Comparison of ENCODE assay signal across 8 cellular contexts in the genomic region with DNA sequence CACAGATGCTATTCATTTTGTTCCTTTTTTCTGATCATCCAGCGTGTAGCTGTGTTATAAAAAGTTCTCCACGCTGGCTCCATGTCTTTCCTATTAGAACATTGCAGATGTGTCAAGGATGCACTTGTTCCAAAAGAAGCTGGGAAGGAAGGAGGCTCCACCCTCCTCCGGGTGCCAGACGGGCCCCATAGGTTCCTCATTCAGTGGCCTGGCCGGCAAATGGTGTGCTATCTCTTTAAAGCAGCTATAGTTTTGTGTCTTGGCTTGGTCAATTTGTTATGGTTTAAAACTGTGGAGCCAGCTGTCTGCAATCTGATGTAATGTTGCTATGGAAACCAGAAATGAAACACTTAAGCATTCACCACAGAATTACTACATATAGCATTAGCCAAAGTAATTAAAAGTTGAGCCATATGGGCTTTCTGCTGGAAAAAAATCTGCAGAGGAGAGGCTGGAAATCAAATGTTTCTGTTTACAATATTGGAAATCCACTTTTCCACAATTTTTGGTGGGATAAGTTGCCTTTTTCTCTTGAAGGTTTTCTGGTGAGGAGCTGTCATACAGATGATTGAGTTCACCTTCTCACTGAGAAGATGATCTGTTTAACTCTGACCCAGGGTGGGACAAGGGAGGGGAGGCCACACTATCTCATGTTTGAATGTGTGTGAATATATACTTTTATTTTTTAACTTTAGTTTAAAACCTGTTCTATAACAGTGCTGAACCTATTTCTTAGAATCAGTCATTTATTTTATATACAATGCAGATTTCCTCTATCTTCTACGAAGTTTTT.
DNase-seq lines count a peak whose midpoint lies in the region; ATAC-seq, FAIRE-seq and TF ChIP-seq lines count a peak whose summit lies in the region.

No MANE protein-coding gene starts in this region.

- peaks cover 45% of the 10 kb centered on the region for H3K27me3 Mint-ChIP-seq in T-helper 17 cell
- peaks cover 3% of the 10 kb centered on the region for H3K27me3 Mint-ChIP-seq in glutamatergic neuron (ENCODE audit: unreplicated experiment)
- peaks cover 34% of the 10 kb centered on the region for H3K27me3 Mint-ChIP-seq in CD8-positive, alpha-beta T cell (ENCODE audit: low read depth)

- H3K27ac ChIP-seq in CD8-positive, alpha-beta T cell (ENCODE audit: low read depth, low read length): no peak overlapping the region

- H3K36me3 ChIP-seq in CD8-positive, alpha-beta T cell (ENCODE audit: insufficient read depth, low read length): no peaks in the 10 kb centered on the region

- no peaks in the 10 kb centered on the region for H3K4me1 ChIP-seq in CD8-positive, alpha-beta T cell (ENCODE audit: insufficient read depth, low read length)

- DNase-seq in AG08395 (ENCODE audit: low spot score) (peak; percentile 87), HTR-8/SVneo (ENCODE audit: insufficient read length, low spot score) (peak; percentile 29), T-helper 17 cell (no peak), glutamatergic neuron (peak; percentile 40), renal cortical epithelial cell (ENCODE audit: low read depth) (peak; percentile 85), T-helper 1 cell (no peak)
- no peak for DNase-seq in CD8-positive, alpha-beta T cell

- no peak overlapping the region for H3K27ac Mint-ChIP-seq in T-helper 17 cell
- peak overlapping the region; percentile 79 for H3K27ac Mint-ChIP-seq in glutamatergic neuron (ENCODE audit: unreplicated experiment)
- H3K27ac Mint-ChIP-seq in CD8-positive, alpha-beta T cell: no peak overlapping the region

- POLR2A ChIA-PET in CD8-positive, alpha-beta T cell (lab: Charles Lee): no interaction called here

- no peaks in the 10 kb centered on the region for H3K9me3 ChIP-seq in T-helper 17 cell (ENCODE audit: control insufficient read depth, low read length, poor library complexity, severe bottlenecking)
- no peaks in the 10 kb centered on the region for H3K9me3 ChIP-seq in CD8-positive, alpha-beta T cell (ENCODE audit: low read length)

- ATAC-seq in GM19467 (IDR thresholded peaks at IDR 0.05; ENCODE audit: unreplicated experiment) (peak; percentile 73), T-helper 17 cell (peak; percentile 23)
- ATAC-seq in CD8-positive, alpha-beta T cell: no peak

- peaks cover 3% of the 10 kb centered on the region for H3K36me3 Mint-ChIP-seq in T-helper 17 cell (ENCODE audit: low read depth)
- H3K36me3 Mint-ChIP-seq in glutamatergic neuron (ENCODE audit: unreplicated experiment): no peaks in the 10 kb centered on the region
- H3K36me3 Mint-ChIP-seq in CD8-positive, alpha-beta T cell: no peaks in the 10 kb centered on the region

- no peaks in the 10 kb centered on the region for H3K27me3 ChIP-seq in CD8-positive, alpha-beta T cell (ENCODE audit: insufficient read depth, low read length)

- no peak for FAIRE-seq in HTR-8/SVneo (lab: Jason Lieb, UNC)

- peaks cover 3% of the 10 kb centered on the region for H3K9me3 Mint-ChIP-seq in glutamatergic neuron (ENCODE audit: unreplicated experiment)
- no peaks in the 10 kb centered on the region for H3K9me3 Mint-ChIP-seq in CD8-positive, alpha-beta T cell

- TF ChIP-seq CTCF in glutamatergic neuron (IDR thresholded peaks at IDR 0.05; ENCODE audit: partially characterized antibody, unreplicated experiment): no peak
- no peak for TF ChIP-seq CTCF in CD8-positive, alpha-beta T cell (IDR thresholded peaks at IDR 0.05)

- H3K4me3 ChIP-seq in CD8-positive, alpha-beta T cell (ENCODE audit: low read depth, low read length): no peak overlapping the region

- intact Hi-C loops in CD8-positive, alpha-beta T cell (cut with DNase I, micrococcal nuclease): no loop called here

- H3K4me1 Mint-ChIP-seq in T-helper 17 cell (peaks cover 5% of the 10 kb centered on the region), glutamatergic neuron (ENCODE audit: low read depth, unreplicated experiment) (peaks cover 26% of the 10 kb centered on the region)
- no peaks in the 10 kb centered on the region for H3K4me1 Mint-ChIP-seq in CD8-positive, alpha-beta T cell (ENCODE audit: low read depth)

- CTCF ChIA-PET in CD8-positive, alpha-beta T cell (lab: Charles Lee): no interaction called here

- H3K4me3 Mint-ChIP-seq in T-helper 17 cell: no peak overlapping the region
- H3K4me3 Mint-ChIP-seq in glutamatergic neuron (ENCODE audit: unreplicated experiment): peak overlapping the region; percentile 58
- no peak overlapping the region for H3K4me3 Mint-ChIP-seq in CD8-positive, alpha-beta T cell

Comparison
In these comparisons a context has a peak if more than half of its experiments do, and no peak if none do; other contexts are left out.
1. DNase-seq: peak in AG08395 (single experiment), HTR-8/SVneo (single experiment), glutamatergic neuron (single experiment) and renal cortical epithelial cell (single experiment); none in T-helper 17 cell (0 of 3), T-helper 1 cell (0 of 5) and CD8-positive, alpha-beta T cell (0 of 7).